ENCODE assay signal across 1 cellular context in genomic region chr2:135050684-135051083, GRCh38.
TF ChIP-seq lines count a peak whose summit lies in the region.

No MANE protein-coding gene starts in this region.

TF ChIP-seq in K562, 482 proteins besides CTCF, POLR2A, EP300 and RAD21 (continued from another document):
- TF ChIP-seq, protein P1, sequence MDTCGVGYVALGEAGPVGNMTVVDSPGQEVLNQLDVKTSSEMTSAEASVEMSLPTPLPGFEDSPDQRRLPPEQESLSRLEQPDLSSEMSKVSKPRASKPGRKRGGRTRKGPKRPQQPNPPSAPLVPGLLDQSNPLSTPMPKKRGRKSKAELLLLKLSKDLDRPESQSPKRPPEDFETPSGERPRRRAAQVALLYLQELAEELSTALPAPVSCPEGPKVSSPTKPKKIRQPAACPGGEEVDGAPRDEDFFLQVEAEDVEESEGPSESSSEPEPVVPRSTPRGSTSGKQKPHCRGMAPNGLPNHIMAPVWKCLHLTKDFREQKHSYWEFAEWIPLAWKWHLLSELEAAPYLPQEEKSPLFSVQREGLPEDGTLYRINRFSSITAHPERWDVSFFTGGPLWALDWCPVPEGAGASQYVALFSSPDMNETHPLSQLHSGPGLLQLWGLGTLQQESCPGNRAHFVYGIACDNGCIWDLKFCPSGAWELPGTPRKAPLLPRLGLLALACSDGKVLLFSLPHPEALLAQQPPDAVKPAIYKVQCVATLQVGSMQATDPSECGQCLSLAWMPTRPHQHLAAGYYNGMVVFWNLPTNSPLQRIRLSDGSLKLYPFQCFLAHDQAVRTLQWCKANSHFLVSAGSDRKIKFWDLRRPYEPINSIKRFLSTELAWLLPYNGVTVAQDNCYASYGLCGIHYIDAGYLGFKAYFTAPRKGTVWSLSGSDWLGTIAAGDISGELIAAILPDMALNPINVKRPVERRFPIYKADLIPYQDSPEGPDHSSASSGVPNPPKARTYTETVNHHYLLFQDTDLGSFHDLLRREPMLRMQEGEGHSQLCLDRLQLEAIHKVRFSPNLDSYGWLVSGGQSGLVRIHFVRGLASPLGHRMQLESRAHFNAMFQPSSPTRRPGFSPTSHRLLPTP (IDR thresholded peaks at IDR 0.05; ENCODE audit: borderline replicate concordance, extremely low read depth, insufficient read length): no peak
- TF ChIP-seq TSHZ1 (CRISPR knock-in tag; IDR thresholded peaks at IDR 0.05) (no peak), HNRNPLL (IDR thresholded peaks at IDR 0.05; ENCODE audit: low read depth, low read length, poor library complexity, severe bottlenecking) (peak; percentile 68)
- TF ChIP-seq, protein P2, sequence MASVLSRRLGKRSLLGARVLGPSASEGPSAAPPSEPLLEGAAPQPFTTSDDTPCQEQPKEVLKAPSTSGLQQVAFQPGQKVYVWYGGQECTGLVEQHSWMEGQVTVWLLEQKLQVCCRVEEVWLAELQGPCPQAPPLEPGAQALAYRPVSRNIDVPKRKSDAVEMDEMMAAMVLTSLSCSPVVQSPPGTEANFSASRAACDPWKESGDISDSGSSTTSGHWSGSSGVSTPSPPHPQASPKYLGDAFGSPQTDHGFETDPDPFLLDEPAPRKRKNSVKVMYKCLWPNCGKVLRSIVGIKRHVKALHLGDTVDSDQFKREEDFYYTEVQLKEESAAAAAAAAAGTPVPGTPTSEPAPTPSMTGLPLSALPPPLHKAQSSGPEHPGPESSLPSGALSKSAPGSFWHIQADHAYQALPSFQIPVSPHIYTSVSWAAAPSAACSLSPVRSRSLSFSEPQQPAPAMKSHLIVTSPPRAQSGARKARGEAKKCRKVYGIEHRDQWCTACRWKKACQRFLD (CRISPR knock-in tag; IDR thresholded peaks at IDR 0.05): 0 out of 2 replicates have a peak, but pooled peaks have one; percentile 13
